In genomic region chr4:40731792-40732245, GRCh38 we compare ENCODE assay signal across 9 cellular contexts. TPM values are rescaled to one million over a fixed set of nuclear protein-coding genes. Genes with fewer than 3 reads are reported as not detected.
DNase-seq lines count a peak whose midpoint lies in the region; ATAC-seq and TF ChIP-seq lines count a peak whose summit lies in the region.
"Had no signal": no experiment of that assay in that cellular context is flagged by ENCODE, and none has a peak within 500 bp of the region (broad histone marks: within the 10 kb centered on the region; RNA-seq: fewer than 3 reads in every experiment).

No MANE protein-coding gene starts in this region.

- TF ChIP-seq CTCF in colonic mucosa (IDR thresholded peaks at IDR 0.05) (no peak), retinal pigment epithelial cell (conservative IDR thresholded peaks at IDR 0.05; ENCODE audit: low read depth, low read length) (no peak), WTC11 (IDR thresholded peaks at IDR 0.05) (no peak), MCF 10A (IDR thresholded peaks at IDR 0.05; ENCODE audit: unreplicated experiment) (no peak)

- no peaks in the 10 kb centered on the region for H3K9me3 ChIP-seq in colonic mucosa

- no peak overlapping the region for H3K27ac Mint-ChIP-seq in activated naive CD4-positive, alpha-beta T cell treated with anti-CD3 and anti-CD28 coated beads, Interleukin-2, amount 50 U/mL, for 72 hours
- H3K27ac Mint-ChIP-seq in WTC11: no peak overlapping the region
- H3K27ac Mint-ChIP-seq in MCF 10A (ENCODE audit: low read depth, unreplicated experiment): no peak overlapping the region

- H3K4me1 Mint-ChIP-seq in WTC11: peaks cover 7% of the 10 kb centered on the region; the same call in 1 of the 2 replicates
- peaks cover 6% of the 10 kb centered on the region for H3K4me1 Mint-ChIP-seq in MCF 10A (ENCODE audit: insufficient read depth, unreplicated experiment)

- H3K4me3 ChIP-seq in colonic mucosa (no peak overlapping the region), retinal pigment epithelial cell (ENCODE audit: low read length) (no peak overlapping the region)

- DNase-seq in activated naive CD4-positive, alpha-beta T cell treated with anti-CD3 and anti-CD28 coated beads, Interleukin-2, amount 50 U/mL, for 72 hours (ENCODE audit: low spot score in 2 of 2): no peak
- DNase-seq in activated naive CD4-positive, alpha-beta T cell treated with Interleukin-2 at 50 U/mL for 16 hours: no peak
- peak; percentile 72 for DNase-seq in NCI-H2196 (lab: John Stamatoyannopoulos, UW; ENCODE audit: unreplicated experiment)
- no peak for DNase-seq in colonic mucosa
- peak; percentile 83 for DNase-seq in retinal pigment epithelial cell (ENCODE audit: low read depth)
- no peak for DNase-seq in WTC11 (ENCODE audit: low spot score)
- DNase-seq in MCF 10A (ENCODE audit: unreplicated experiment): no peak

- CTCF ChIA-PET in WTC11 (lab: Charles Lee) (interaction anchor here (0.8 to 1.8 kb wide), 3 partner anchors 13 to 109 kb away, joined by 3 to 5 read pairs (median 4); no protein-coding TSS in a partner anchor), MCF 10A (lab: Yijun Ruan, JAX) (interaction anchor here (0.6 to 1.2 kb wide), 5 partner anchors 170 to 1329 kb away, joined by 3 to 4 read pairs (median 3); partner anchors contain the start of gene N4BP2)

- no peak overlapping the region for H3K9ac ChIP-seq in colonic mucosa (ENCODE audit: low read depth in 2 of 2, low read length in 2 of 2)

- peak; percentile 24 to 75 for ATAC-seq in activated naive CD4-positive, alpha-beta T cell treated with anti-CD3 and anti-CD28 coated beads, Interleukin-2, amount 50 U/mL, for 72 hours
- no peak for ATAC-seq in WTC11
- no peak for ATAC-seq in HG02571 (IDR thresholded peaks at IDR 0.05; ENCODE audit: unreplicated experiment)

- intact Hi-C loops in colonic mucosa (cut with DNase I) (no loop called here), MCF 10A (cut with micrococcal nuclease) (loop anchor here (10.0 kb wide), 1 partner anchor 523 kb away; the partner anchor contains the start of gene UCHL1)

- H3K36me3 Mint-ChIP-seq in activated naive CD4-positive, alpha-beta T cell treated with anti-CD3 and anti-CD28 coated beads, Interleukin-2, amount 50 U/mL, for 72 hours: no peaks in the 10 kb centered on the region
- H3K36me3 Mint-ChIP-seq in WTC11 (no peaks in the 10 kb centered on the region), MCF 10A (ENCODE audit: insufficient read depth, unreplicated experiment) (no peaks in the 10 kb centered on the region)

- POLR2A ChIA-PET in WTC11 (lab: Charles Lee): no interaction called here
- POLR2A ChIA-PET in MCF 10A (lab: Yijun Ruan, JAX): interaction anchor here (0.6 kb wide), 1 partner anchor 106 kb away, joined by 3 read pairs; no protein-coding TSS in a partner anchor

- H3K27ac ChIP-seq in colonic mucosa: peak overlapping the region; percentile 45
- H3K27ac ChIP-seq: C4-2B had no signal

- H3K9me3 Mint-ChIP-seq in activated naive CD4-positive, alpha-beta T cell treated with anti-CD3 and anti-CD28 coated beads, Interleukin-2, amount 50 U/mL, for 72 hours: no peaks in the 10 kb centered on the region
- no peaks in the 10 kb centered on the region for H3K9me3 Mint-ChIP-seq in WTC11
- H3K9me3 Mint-ChIP-seq in MCF 10A (ENCODE audit: unreplicated experiment): no peaks in the 10 kb centered on the region

- peaks cover 5% of the 10 kb centered on the region for H3K4me1 ChIP-seq in colonic mucosa

- H3K27me3 Mint-ChIP-seq in WTC11 (ENCODE audit: low read depth) (no peaks in the 10 kb centered on the region), MCF 10A (ENCODE audit: insufficient read depth, unreplicated experiment) (peaks cover 14% of the 10 kb centered on the region)

- H3K4me3 Mint-ChIP-seq in WTC11: no peak overlapping the region
- no peak overlapping the region for H3K4me3 Mint-ChIP-seq in MCF 10A (ENCODE audit: unreplicated experiment)

- BruUV-seq in MCF 10A (replicated peaks; lab: Mats Ljungman, UMichigan): no TSS peak

- no peaks in the 10 kb centered on the region for H3K36me3 ChIP-seq in colonic mucosa

- no peaks in the 10 kb centered on the region for H3K27me3 ChIP-seq in colonic mucosa

TF ChIP-seq in WTC11, 78 proteins besides CTCF, POLR2A, EP300 and RAD21:
- no peak for TF ChIP-seq ZNF219 (CRISPR knock-in tag; IDR thresholded peaks at IDR 0.05; ENCODE audit: borderline replicate concordance)
- no peak for TF ChIP-seq MLX (CRISPR knock-in tag; IDR thresholded peaks at IDR 0.05)
- TF ChIP-seq ZNF281 (CRISPR knock-in tag; IDR thresholded peaks at IDR 0.05): no peak
TF ChIP-seq in WTC11: peak in this region for 0.

RNA-seq across cellular contexts. Expression of gene NSUN7, which starts 17.9 kb away (rescaled TPM):
- under 1 TPM in 1 of 2 donors, not detected in 1; 0.19 TPM for total RNA-seq in activated naive CD4-positive, alpha-beta T cell treated with anti-CD3 and anti-CD28 coated beads, Interleukin-2, amount 50 U/mL, for 72 hours
- total RNA-seq in colonic mucosa (10 to 100 TPM; 10.9 to 11.2 TPM), WTC11 (2021) (24.1 to 30.2 TPM (median 28.9 TPM) in 3 replicates), MCF 10A (2022) (not detected in 2 replicates)

Comparison
In these comparisons a context has a peak if more than half of its experiments do, and no peak if none do; other contexts are left out.
1. ATAC-seq: peak in activated naive CD4-positive, alpha-beta T cell treated with anti-CD3 and anti-CD28 coated beads, Interleukin-2, amount 50 U/mL, for 72 hours (2 of 2); none in WTC11 (single experiment) and HG02571 (single experiment).
2. DNase-seq: peak in NCI-H2196 (single experiment) and retinal pigment epithelial cell (single experiment); none in activated naive CD4-positive, alpha-beta T cell treated with anti-CD3 and anti-CD28 coated beads, Interleukin-2, amount 50 U/mL, for 72 hours (0 of 2), activated naive CD4-positive, alpha-beta T cell treated with Interleukin-2 at 50 U/mL for 16 hours (single experiment), colonic mucosa (single experiment), WTC11 (single experiment) and MCF 10A (single experiment).
3. RNA of gene NSUN7, which starts 17.9 kb away (total RNA-seq): 24.1 to 30.2 TPM in WTC11 and 10.9 to 11.2 TPM in colonic mucosa; 0.19 TPM in activated naive CD4-positive, alpha-beta T cell treated with anti-CD3 and anti-CD28 coated beads, Interleukin-2, amount 50 U/mL, for 72 hours and not detected in MCF 10A; every median in the first group is over 4 times any median in the second.